ENCODE assay signal across 8 cellular contexts in genomic region chr3:100089802-100090668, GRCh38. TPM values are rescaled to one million over a fixed set of nuclear protein-coding genes. Genes with fewer than 3 reads are reported as not detected.
DNase-seq lines count a peak whose midpoint lies in the region; ATAC-seq and TF ChIP-seq lines count a peak whose summit lies in the region.

No MANE protein-coding gene starts in this region.

- TF ChIP-seq POLR2A in esophagus squamous epithelium (IDR thresholded peaks at IDR 0.05), result no peak

- ATAC-seq in GM19035 (IDR thresholded peaks at IDR 0.05; ENCODE audit: unreplicated experiment) (peak; percentile 77), HG03159 (IDR thresholded peaks at IDR 0.05; ENCODE audit: unreplicated experiment) (peak; percentile 52)

- H3K27ac ChIP-seq in esophagus squamous epithelium, result no peak overlapping the region

- no peaks in the 10 kb centered on the region for H3K9me3 ChIP-seq in esophagus squamous epithelium

- TF ChIP-seq CTCF in esophagus squamous epithelium (IDR thresholded peaks at IDR 0.05) (peak in 4 of 6 experiments; percentile 7 to 65 (median 38)), progenitor cell of endocrine pancreas (IDR thresholded peaks at IDR 0.05; ENCODE audit: unreplicated experiment) (peak; percentile 56)

- intact Hi-C loops in esophagus squamous epithelium (cut with DNase I), result no loop called here

- H3K36me3 Mint-ChIP-seq in progenitor cell of endocrine pancreas (ENCODE audit: insufficient read depth), result no peaks in the 10 kb centered on the region

- no peak overlapping the region for H3K4me3 ChIP-seq in esophagus squamous epithelium

- H3K27me3 Mint-ChIP-seq in progenitor cell of endocrine pancreas, result no peaks in the 10 kb centered on the region

- no peaks in the 10 kb centered on the region for H3K9me3 Mint-ChIP-seq in progenitor cell of endocrine pancreas (ENCODE audit: low read depth)

- peak; percentile 70 for DNase-seq in AG20443 (ENCODE audit: low spot score)
- DNase-seq in RPMI7951 (ENCODE audit: low read depth), result peak; percentile 76
- no peak for DNase-seq in esophagus squamous epithelium (lab: John Stamatoyannopoulos, UW)
- no peak for DNase-seq in progenitor cell of endocrine pancreas (ENCODE audit: low spot score, unreplicated experiment)
- DNase-seq in NCI-H524 (lab: John Stamatoyannopoulos, UW), result no peak
- no peak for DNase-seq in NCI-H146 (lab: John Stamatoyannopoulos, UW)

- H3K27me3 ChIP-seq in esophagus squamous epithelium, result no peaks in the 10 kb centered on the region

- no peak overlapping the region for H3K4me3 Mint-ChIP-seq in progenitor cell of endocrine pancreas (ENCODE audit: low read depth)

- H3K4me1 Mint-ChIP-seq in progenitor cell of endocrine pancreas (ENCODE audit: low read depth), result peaks cover 49% of the 10 kb centered on the region

- 74 to 76% methylated on average over 7 of the region's 7 CpGs for WGBS in esophagus squamous epithelium, 2 donors

- peak overlapping the region; percentile 85 for H3K27ac Mint-ChIP-seq in progenitor cell of endocrine pancreas

- no peaks in the 10 kb centered on the region for H3K36me3 ChIP-seq in esophagus squamous epithelium

- peaks cover 0 to 11% (median 2%) of the 10 kb centered on the region in 3 donors for H3K4me1 ChIP-seq in esophagus squamous epithelium

RNA-seq across cellular contexts. Expression of gene FILIP1L, which starts 24.3 kb away (rescaled TPM):
- total RNA-seq in RPMI7951 (2014; rRNA removed; shearing (Covaris generic)), result under 0.01 TPM in 1 of 2 replicates, not detected in the other
- total RNA-seq in esophagus squamous epithelium, result 10 to 100 TPM in 2 of 4 donors, 1 to 10 TPM in 2; 2.5 to 23.5 (median 10.7) TPM
- 19.4 and 29.6 TPM in 2 replicates for total RNA-seq in progenitor cell of endocrine pancreas

Comparison
In these comparisons a context has a peak if more than half of its experiments do, and no peak if none do; other contexts are left out.
1. DNase-seq: peak in AG20443 (single experiment) and RPMI7951 (single experiment); none in esophagus squamous epithelium (single experiment), progenitor cell of endocrine pancreas (single experiment), NCI-H524 (0 of 2) and NCI-H146 (single experiment).